In genomic region chr16:83187404-83187803, GRCh38 we compare ENCODE assay signal across 10 cellular contexts.
DNase-seq lines count a peak whose midpoint lies in the region; ATAC-seq and TF ChIP-seq lines count a peak whose summit lies in the region.
"Had no signal": no experiment of that assay in that cellular context is flagged by ENCODE, and none has a peak within 500 bp of the region (broad histone marks: within the 10 kb centered on the region; RNA-seq: fewer than 3 reads in every experiment).

No MANE protein-coding gene starts in this region.

- no peaks in the 10 kb centered on the region for H3K27me3 ChIP-seq in SK-N-SH (ENCODE audit: insufficient read depth)
- H3K27me3 ChIP-seq in CD8-positive, alpha-beta T cell (ENCODE audit: insufficient read depth, low read length): no peaks in the 10 kb centered on the region

- H3K27ac ChIP-seq in SK-N-SH (ENCODE audit: low read depth in 2 of 2, low read length in 1 of 2): peak overlapping the region in 1 of 2 experiments; percentile 46; a peak in 2 of 4 replicates
- H3K27ac ChIP-seq in CD8-positive, alpha-beta T cell (ENCODE audit: low read depth, low read length): no peak overlapping the region
- H3K27ac ChIP-seq: parathyroid adenoma had no signal

- peak; percentile 90 for DNase-seq in A172 (ENCODE audit: low spot score)
- DNase-seq in GM04503 (ENCODE audit: low read depth): peak; percentile 45
- DNase-seq in SK-N-SH: no peak
- DNase-seq in fibroblast of villous mesenchyme (ENCODE audit: low read depth): peak; percentile 59
- DNase-seq in NCI-H526 (lab: John Stamatoyannopoulos, UW): no peak
- no peak for DNase-seq in NCI-H2227 treated with DMSO at 0.1 percent for 48 hours (lab: John Stamatoyannopoulos, UW)
- no peak for DNase-seq in central memory CD4-positive, alpha-beta T cell
- DNase-seq in CD8-positive, alpha-beta T cell: no peak
- DNase-seq: COR-L47 had no signal

- H2AFZ ChIP-seq in SK-N-SH (ENCODE audit: low read depth): no peak overlapping the region
- H2AFZ ChIP-seq: parathyroid adenoma had no signal

- no peaks in the 10 kb centered on the region for H3K27me3 Mint-ChIP-seq in CD8-positive, alpha-beta T cell (ENCODE audit: low read depth)

- no peak for TF ChIP-seq RAD21 in SK-N-SH (IDR thresholded peaks at IDR 0.05; ENCODE audit: low read length)

- peaks cover 3% of the 10 kb centered on the region for H3F3A ChIP-seq in SK-N-SH (replicated peaks; ENCODE audit: insufficient read depth)

- no peaks in the 10 kb centered on the region for H3K79me2 ChIP-seq in SK-N-SH (ENCODE audit: insufficient read depth)
- H3K79me2 ChIP-seq: parathyroid adenoma had no signal

- H3K4me3 ChIP-seq in SK-N-SH (ENCODE audit: low read depth in 2 of 2, low read length in 1 of 2): no peak overlapping the region
- H3K4me3 ChIP-seq in fibroblast of villous mesenchyme (ENCODE audit: low read depth, low read length): no peak overlapping the region
- no peak overlapping the region for H3K4me3 ChIP-seq in CD8-positive, alpha-beta T cell (ENCODE audit: low read depth, low read length)

- POLR2A ChIA-PET in SK-N-SH (lab: Yijun Ruan, JAX): no interaction called here
- POLR2A ChIA-PET in CD8-positive, alpha-beta T cell (lab: Charles Lee): no interaction called here

- no peaks in the 10 kb centered on the region; the same call in 1 of the 2 replicates for H4K20me1 ChIP-seq in SK-N-SH (ENCODE audit: insufficient read depth)

- no peaks in the 10 kb centered on the region for H3K36me3 ChIP-seq in SK-N-SH (replicated peaks in 1 of 2; ENCODE audit: control insufficient read depth in 1 of 2, insufficient read depth in 2 of 2, low read length in 1 of 2)
- no peaks in the 10 kb centered on the region for H3K36me3 ChIP-seq in CD8-positive, alpha-beta T cell (ENCODE audit: insufficient read depth, low read length)

- no peaks in the 10 kb centered on the region for H3K36me3 Mint-ChIP-seq in CD8-positive, alpha-beta T cell

- H3K9ac ChIP-seq in SK-N-SH: no peak overlapping the region
- H3K9ac ChIP-seq: parathyroid adenoma had no signal

- no peak for TF ChIP-seq EP300 in SK-N-SH (IDR thresholded peaks at IDR 0.05; ENCODE audit: borderline replicate concordance in 1 of 2, low read depth in 1 of 2, low read length in 1 of 2)

- peak overlapping the region; percentile 56; the same call in 1 of the 2 replicates for H3K4me2 ChIP-seq in SK-N-SH

- intact Hi-C loops in CD8-positive, alpha-beta T cell (cut with DNase I, micrococcal nuclease): no loop called here

- no peak for ATAC-seq in CD8-positive, alpha-beta T cell

- CTCF ChIA-PET in SK-N-SH (lab: Yijun Ruan, JAX): no interaction called here
- CTCF ChIA-PET in CD8-positive, alpha-beta T cell (lab: Charles Lee): no interaction called here

- no peaks in the 10 kb centered on the region for H3K4me1 ChIP-seq in SK-N-SH (ENCODE audit: control insufficient read depth in 1 of 2, insufficient read depth in 2 of 2, low read depth in 1 of 2, low read length in 1 of 2)
- H3K4me1 ChIP-seq in CD8-positive, alpha-beta T cell (ENCODE audit: insufficient read depth, low read length): no peaks in the 10 kb centered on the region
- H3K4me1 ChIP-seq: parathyroid adenoma had no signal

- H3K27ac Mint-ChIP-seq in CD8-positive, alpha-beta T cell: no peak overlapping the region

- TF ChIP-seq CTCF in SK-N-SH (IDR thresholded peaks at IDR 0.05) (no peak), fibroblast of villous mesenchyme (IDR thresholded peaks at IDR 0.05; ENCODE audit: insufficient read depth, low read depth, low read length) (no peak)
- TF ChIP-seq CTCF in CD8-positive, alpha-beta T cell (IDR thresholded peaks at IDR 0.05): no peak

- H3K4me1 Mint-ChIP-seq in CD8-positive, alpha-beta T cell (ENCODE audit: low read depth): no peaks in the 10 kb centered on the region

- no peak overlapping the region for H3K4me3 Mint-ChIP-seq in CD8-positive, alpha-beta T cell

- no peaks in the 10 kb centered on the region for H3K9me2 ChIP-seq in SK-N-SH

- 2% methylated on average over 3 of the region's 3 CpGs for WGBS in SK-N-SH (ENCODE audit: low lambda C conversion rate)

- no peaks in the 10 kb centered on the region for H3K9me3 ChIP-seq in SK-N-SH
- no peaks in the 10 kb centered on the region for H3K9me3 ChIP-seq in CD8-positive, alpha-beta T cell (ENCODE audit: low read length)

- no peaks in the 10 kb centered on the region for H3K9me3 Mint-ChIP-seq in CD8-positive, alpha-beta T cell

TF ChIP-seq in SK-N-SH, 30 proteins besides CTCF, POLR2A, EP300 and RAD21 (continues in another document):
- TF ChIP-seq FOSL2 (IDR thresholded peaks at IDR 0.05; ENCODE audit: borderline replicate concordance, low read depth) (peak; percentile 78), TAF1 (IDR thresholded peaks at IDR 0.05; ENCODE audit: borderline replicate concordance, low read depth, low read length) (no peak), JUND (IDR thresholded peaks at IDR 0.05) (peak; percentile 66), RXRA (IDR thresholded peaks at IDR 0.05; ENCODE audit: borderline replicate concordance, low read depth) (no peak), ELF1 (IDR thresholded peaks at IDR 0.05) (no peak), YY1 (IDR thresholded peaks at IDR 0.05; ENCODE audit: low read depth) (no peak), FOXM1 (IDR thresholded peaks at IDR 0.05; ENCODE audit: low read depth) (no peak), RFX5 (IDR thresholded peaks at IDR 0.05; ENCODE audit: low read length) (no peak), NFIC (IDR thresholded peaks at IDR 0.05; ENCODE audit: borderline replicate concordance) (no peak), REST (IDR thresholded peaks at IDR 0.05; ENCODE audit: low read depth, low read length) (no peak), SMC3 (IDR thresholded peaks at IDR 0.05; ENCODE audit: low read depth, low read length) (no peak), GABPA (IDR thresholded peaks at IDR 0.05; ENCODE audit: low read depth) (no peak), EZH2phosphoT487 (IDR thresholded peaks at IDR 0.05; ENCODE audit: borderline replicate concordance, low read depth) (no peak), MXI1 (IDR thresholded peaks at IDR 0.05; ENCODE audit: low read depth, low read length) (no peak), POLR2AphosphoS5 (IDR thresholded peaks at IDR 0.05; ENCODE audit: low read depth, low read length) (no peak), TCF12 (IDR thresholded peaks at IDR 0.05) (peak; percentile 36; the same call in 1 of the 2 replicates), NRF1 (IDR thresholded peaks at IDR 0.05; ENCODE audit: low read depth, low read length) (no peak), MEF2A (IDR thresholded peaks at IDR 0.05; ENCODE audit: borderline replicate concordance, low read depth) (no peak), PBX3 (IDR thresholded peaks at IDR 0.05) (peak; percentile 60; the same call in 1 of the 2 replicates), SIN3A (IDR thresholded peaks at IDR 0.05; ENCODE audit: borderline replicate concordance, low read depth, low read length) (no peak), MAX (IDR thresholded peaks at IDR 0.05; ENCODE audit: low read depth) (no peak; the same call in 1 of the 2 replicates)

Comparison
In these comparisons a context has a peak if more than half of its experiments do, and no peak if none do; other contexts are left out.
1. DNase-seq: peak in A172 (single experiment), GM04503 (single experiment) and fibroblast of villous mesenchyme (single experiment); none in SK-N-SH (single experiment), NCI-H526 (0 of 2), NCI-H2227 treated with DMSO at 0.1 percent for 48 hours (single experiment), central memory CD4-positive, alpha-beta T cell (single experiment) and CD8-positive, alpha-beta T cell (0 of 7).